In genomic region chr14:101839236-101839635, GRCh38 we compare ENCODE assay signal across 9 cellular contexts.
A peak's percentile ranks its signal among the peaks of the same experiment; 100 is the strongest.
DNase-seq lines count a peak whose midpoint lies in the region; ATAC-seq and TF ChIP-seq lines count a peak whose summit lies in the region.
"Had no signal": no experiment of that assay in that cellular context is flagged by ENCODE, and none has a peak within 500 bp of the region (broad histone marks: within the 10 kb centered on the region; RNA-seq: fewer than 3 reads in every experiment).

No MANE protein-coding gene starts in this region.

- peaks cover 4 to 84% (median 16%) of the 10 kb centered on the region in 3 donors for H3K36me3 Mint-ChIP-seq in CD8-positive, alpha-beta memory T cell
- H3K36me3 Mint-ChIP-seq in IgD-negative memory B cell (peaks cover 8% of the 10 kb centered on the region), brain (peaks cover 25% of the 10 kb centered on the region)

- peak overlapping the region; percentile 84 to 99 (median 96) for H3K27ac Mint-ChIP-seq in CD8-positive, alpha-beta memory T cell
- H3K27ac Mint-ChIP-seq in IgD-negative memory B cell (peak overlapping the region; percentile 80 to 90 (median 85)), brain (peak overlapping the region in 3 of 5 experiments; percentile 76 to 84 (median 81))

- H3K4me1 ChIP-seq in CD8-positive, alpha-beta memory T cell (ENCODE audit: insufficient read depth, low read length): peaks cover 97% of the 10 kb centered on the region
- peaks cover 26% of the 10 kb centered on the region for H3K4me1 ChIP-seq in upper lobe of right lung

- H3K4me3 Mint-ChIP-seq in CD8-positive, alpha-beta memory T cell: peak overlapping the region; percentile 2 to 80 (median 79)
- peak overlapping the region in 3 of 4 donors; percentile 19 to 88 (median 74) for H3K4me3 Mint-ChIP-seq in IgD-negative memory B cell
- no peak overlapping the region for H3K4me3 Mint-ChIP-seq in brain

- peaks cover 0 to 4% of the 10 kb centered on the region in 2 donors for H3K27me3 Mint-ChIP-seq in CD8-positive, alpha-beta memory T cell
- no peaks in the 10 kb centered on the region for H3K27me3 Mint-ChIP-seq in IgD-negative memory B cell
- H3K27me3 Mint-ChIP-seq in brain: no peaks in the 10 kb centered on the region

- ATAC-seq in GM19468 (IDR thresholded peaks at IDR 0.05; ENCODE audit: extremely low read depth, unreplicated experiment) (peak; percentile 26), upper lobe of right lung (no peak)

- no peaks in the 10 kb centered on the region for H3K9me3 Mint-ChIP-seq in CD8-positive, alpha-beta memory T cell
- H3K9me3 Mint-ChIP-seq in IgD-negative memory B cell: no peaks in the 10 kb centered on the region
- no peaks in the 10 kb centered on the region for H3K9me3 Mint-ChIP-seq in brain

- CTCF ChIA-PET in CD8-positive, alpha-beta memory T cell (lab: Charles Lee): interaction anchor here (1.4 kb wide), 1 partner anchor 10 kb away, joined by 4 read pairs; no protein-coding TSS in a partner anchor

- intact Hi-C loops in upper lobe of right lung (cut with DNase I): no loop called here

- no peak for TF ChIP-seq CTCF in brain (conservative IDR thresholded peaks at IDR 0.05)
- TF ChIP-seq CTCF in upper lobe of right lung (IDR thresholded peaks at IDR 0.05): no peak

- H3K4me1 Mint-ChIP-seq in CD8-positive, alpha-beta memory T cell: peaks cover 88 to 99% (median 93%) of the 10 kb centered on the region in 3 donors
- H3K4me1 Mint-ChIP-seq in IgD-negative memory B cell (peaks cover 37 to 59% (median 59%) of the 10 kb centered on the region in 3 donors), brain (peaks cover 64% of the 10 kb centered on the region)

- peak in 3 of 5 donors; percentile 45 to 59 (median 46) for DNase-seq in CD8-positive, alpha-beta memory T cell
- no peak for DNase-seq in upper lobe of right lung
- no peak for DNase-seq in UCSD-AML1 (lab: John Stamatoyannopoulos, UW; ENCODE audit: unreplicated experiment)
- no peak for DNase-seq in mesenteric fat pad (ENCODE audit: low spot score)
- no peak for DNase-seq in SIG-M5 (lab: John Stamatoyannopoulos, UW)

- no peaks in the 10 kb centered on the region for H3K27me3 ChIP-seq in CD8-positive, alpha-beta memory T cell (ENCODE audit: insufficient read depth, low read length, poor library complexity, severe bottlenecking)
- H3K27me3 ChIP-seq in upper lobe of right lung: no peaks in the 10 kb centered on the region
- H3K27me3 ChIP-seq: suprapubic skin had no signal

- POLR2A ChIA-PET in CD8-positive, alpha-beta memory T cell (lab: Charles Lee): interaction anchor here (0.7 kb wide), 1 partner anchor 21 kb away, joined by 3 read pairs; no protein-coding TSS in a partner anchor

- H3K4me3 ChIP-seq in CD8-positive, alpha-beta memory T cell (ENCODE audit: low read length): no peak overlapping the region
- H3K4me3 ChIP-seq in upper lobe of right lung: no peak overlapping the region
- H3K4me3 ChIP-seq: suprapubic skin had no signal

- H3K9me3 ChIP-seq in CD8-positive, alpha-beta memory T cell (ENCODE audit: low read length): no peaks in the 10 kb centered on the region
- no peaks in the 10 kb centered on the region for H3K9me3 ChIP-seq in upper lobe of right lung
- H3K9me3 ChIP-seq: suprapubic skin had no signal

- H3K36me3 ChIP-seq in CD8-positive, alpha-beta memory T cell (ENCODE audit: insufficient read depth, low read length): peaks cover 24% of the 10 kb centered on the region
- peaks cover 4% of the 10 kb centered on the region for H3K36me3 ChIP-seq in upper lobe of right lung
- H3K36me3 ChIP-seq: suprapubic skin had no signal

- H3K27ac ChIP-seq in CD8-positive, alpha-beta memory T cell (ENCODE audit: low read depth, low read length): no peak overlapping the region
- H3K27ac ChIP-seq in upper lobe of right lung: no peak overlapping the region
- H3K27ac ChIP-seq: suprapubic skin had no signal

Comparison
In these comparisons a context has a peak if more than half of its experiments do, and no peak if none do; other contexts are left out.
1. DNase-seq: peak in CD8-positive, alpha-beta memory T cell (3 of 5); none in upper lobe of right lung (single experiment), UCSD-AML1 (single experiment), mesenteric fat pad (single experiment) and SIG-M5 (single experiment).
2. H3K4me3 Mint-ChIP-seq: peak in CD8-positive, alpha-beta memory T cell (7 of 7) and IgD-negative memory B cell (3 of 4); none in brain (0 of 5).
3. Peak in every context shown above with its lines, with median percentiles within 50 percentile points of each other: H3K27ac Mint-ChIP-seq.